9 cellular contexts compared by ENCODE assay signal in the genomic region with DNA sequence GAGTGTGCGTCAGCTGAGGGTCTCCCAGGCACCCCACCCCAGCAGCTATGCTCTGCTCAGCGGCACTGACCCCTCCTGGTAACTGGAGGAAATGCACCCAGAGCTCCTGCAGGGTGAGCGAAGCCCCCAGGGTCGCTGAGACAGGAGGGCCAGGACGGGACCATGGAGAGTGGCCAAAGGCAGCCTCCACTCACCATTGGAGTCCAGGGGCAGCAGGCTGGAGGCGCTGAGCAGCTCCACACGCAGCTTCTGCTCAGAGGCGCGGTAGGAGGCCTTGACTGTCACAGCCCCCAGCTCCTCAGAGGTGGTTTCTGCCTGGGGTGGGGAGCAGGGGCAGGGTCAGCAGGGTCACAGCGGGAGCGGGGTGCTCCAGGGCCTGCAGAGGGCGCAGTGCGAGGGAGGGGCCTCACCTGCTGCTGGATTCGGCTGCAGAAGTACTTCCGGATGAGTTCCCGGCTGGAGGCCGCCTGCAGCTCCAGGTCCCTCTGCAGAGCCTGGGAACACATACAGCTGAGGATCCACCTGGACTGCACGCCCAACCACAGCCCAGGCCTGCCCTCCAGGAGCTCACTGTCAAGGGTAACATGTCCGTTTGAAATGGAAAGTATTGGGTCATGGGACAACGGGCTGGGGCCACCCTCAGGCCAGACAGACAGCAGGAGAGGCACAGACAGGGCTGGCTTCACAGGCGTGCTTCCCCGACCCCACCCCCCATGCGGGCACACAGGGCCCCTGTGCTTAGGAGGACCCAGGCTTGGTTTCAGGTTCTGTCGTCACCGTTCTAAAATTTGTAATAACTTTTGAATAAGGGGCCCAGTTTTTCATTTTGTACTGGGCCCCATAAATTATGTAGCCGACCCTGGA. TPM values are rescaled to one million over a fixed set of nuclear protein-coding genes. Genes with fewer than 3 reads are reported as not detected.
A peak's percentile ranks its signal among the peaks of the same experiment; 100 is the strongest.
DNase-seq lines count a peak whose midpoint lies in the region; ATAC-seq and TF ChIP-seq lines count a peak whose summit lies in the region.
"Had no signal": no experiment of that assay in that cellular context is flagged by ENCODE, and none has a peak within 500 bp of the region (broad histone marks: within the 10 kb centered on the region; RNA-seq: fewer than 3 reads in every experiment).

No MANE protein-coding gene starts in this region.

- WGBS in iPS DF 6.9 (ENCODE audit: insufficient coverage, insufficient read length) = no CpG with 5 or more reads among the region's 26 CpGs

- H3K36me3 ChIP-seq in cardiac muscle cell (no peaks in the 10 kb centered on the region), iPS DF 6.9 (ENCODE audit: control insufficient read depth, insufficient read depth, low read length) (peaks cover 4% of the 10 kb centered on the region; the same call in 1 of the 2 replicates), upper lobe of right lung (peaks cover 50% of the 10 kb centered on the region)

- peaks cover 25% of the 10 kb centered on the region for H3K4me1 ChIP-seq in cardiac muscle cell (ENCODE audit: low read depth)
- H3K4me1 ChIP-seq in iPS DF 6.9 (ENCODE audit: control insufficient read depth, insufficient read depth, low read length) = peaks cover 10% of the 10 kb centered on the region; the same call in 1 of the 2 replicates
- H3K4me1 ChIP-seq in upper lobe of right lung = peaks cover 16% of the 10 kb centered on the region

- intact Hi-C loops in left ventricle myocardium superior (cut with micrococcal nuclease) = no loop called here
- intact Hi-C loops in upper lobe of right lung (cut with DNase I) = no loop called here

- H3K4me3 ChIP-seq in cardiac muscle cell = no peak overlapping the region
- no peak overlapping the region for H3K4me3 ChIP-seq in iPS DF 6.9 (ENCODE audit: low read length)
- H3K4me3 ChIP-seq in upper lobe of right lung = no peak overlapping the region
- H3K4me3 ChIP-seq: skin epidermis had no signal

- ATAC-seq in left ventricle myocardium superior (no peak), upper lobe of right lung (no peak), HG02970 (IDR thresholded peaks at IDR 0.05; ENCODE audit: low FRiP score, unreplicated experiment) (no peak), HG02571 (IDR thresholded peaks at IDR 0.05; ENCODE audit: unreplicated experiment) (no peak)

- H3K27me3 ChIP-seq in cardiac muscle cell (no peaks in the 10 kb centered on the region), iPS DF 6.9 (ENCODE audit: control insufficient read depth, insufficient read depth, low read length) (no peaks in the 10 kb centered on the region), upper lobe of right lung (no peaks in the 10 kb centered on the region)

- H3K9me3 ChIP-seq in cardiac muscle cell (ENCODE audit: low read depth) (no peaks in the 10 kb centered on the region), iPS DF 6.9 (ENCODE audit: control insufficient read depth, insufficient read depth, low read length) (no peaks in the 10 kb centered on the region), upper lobe of right lung (no peaks in the 10 kb centered on the region)

- peak in 1 of 2 donors; percentile 51 for DNase-seq in cardiac muscle cell (ENCODE audit: low read depth in 1 of 2, low spot score in 1 of 2)
- DNase-seq in left ventricle myocardium superior = no peak
- peak; percentile 50 for DNase-seq in activated CD8-positive, alpha-beta memory T cell treated with anti-CD3 and anti-CD28 coated beads, Interleukin-2, amount 50 U/mL, for 4 hours
- peak; percentile 63 for DNase-seq in iPS DF 6.9 (ENCODE audit: low read depth, low spot score)
- no peak for DNase-seq in upper lobe of right lung
- no peak for DNase-seq in hypothalamus (lab: John Stamatoyannopoulos, UW)

- TF ChIP-seq CTCF in cardiac muscle cell (IDR thresholded peaks at IDR 0.05; ENCODE audit: low read depth, low read length) (peak; percentile 62), upper lobe of right lung (IDR thresholded peaks at IDR 0.05) (peak; percentile 43)

- H3K27ac ChIP-seq in cardiac muscle cell (no peak overlapping the region), iPS DF 6.9 (ENCODE audit: low read length) (no peak overlapping the region), upper lobe of right lung (no peak overlapping the region)

RNA-seq across cellular contexts. Expression of a gene that starts 13.8 kb away (rescaled TPM):
- total RNA-seq in cardiac muscle cell (4.6 and 14.8 TPM in 2 replicates), left ventricle myocardium superior (8.6 TPM), upper lobe of right lung (145 TPM)
- 10.8 and 24.6 TPM in 2 replicates for polyA plus RNA-seq in cardiac muscle cell

RNA-seq across cellular contexts. Expression of a gene that starts 24.7 kb away (rescaled TPM):
- total RNA-seq in cardiac muscle cell = 61.3 and 75.6 TPM in 2 replicates
- 160 and 161 TPM in 2 replicates for polyA plus RNA-seq in cardiac muscle cell
- total RNA-seq in left ventricle myocardium superior = 152 TPM
- total RNA-seq in upper lobe of right lung = 156 TPM

RNA-seq across cellular contexts. Expression of a gene that starts 45.8 kb away (rescaled TPM):
- total RNA-seq in cardiac muscle cell = 34.2 and 37.8 TPM in 2 replicates
- 20.5 and 35.9 TPM in 2 replicates for polyA plus RNA-seq in cardiac muscle cell
- 14.8 TPM for total RNA-seq in left ventricle myocardium superior
- 27.1 TPM for total RNA-seq in upper lobe of right lung

RNA-seq across cellular contexts. Expression of a gene that starts 48.0 kb away (rescaled TPM):
- total RNA-seq in cardiac muscle cell = 1.3 and 4.6 TPM in 2 replicates
- polyA plus RNA-seq in cardiac muscle cell = 2.2 and 2.9 TPM in 2 replicates
- 24.4 TPM for total RNA-seq in left ventricle myocardium superior
- 31.0 TPM for total RNA-seq in upper lobe of right lung

Comparison
In these comparisons a context has a peak if more than half of its experiments do, and no peak if none do; other contexts are left out.
1. DNase-seq: peak in activated CD8-positive, alpha-beta memory T cell treated with anti-CD3 and anti-CD28 coated beads, Interleukin-2, amount 50 U/mL, for 4 hours (single experiment) and iPS DF 6.9 (single experiment); none in left ventricle myocardium superior (single experiment), upper lobe of right lung (single experiment) and hypothalamus (0 of 51).